Comparison of ENCODE assay signal across 31 cellular contexts in genomic region chr17:71484546-71484945, GRCh38.
"Had no signal": no experiment of that assay in that cellular context is flagged by ENCODE, and none has a peak within 500 bp of the region (broad histone marks: within the 10 kb centered on the region; RNA-seq: fewer than 3 reads in every experiment).

No MANE protein-coding gene starts in this region.

- H3K4me1 ChIP-seq: adrenal gland, ascending aorta, colonic mucosa, foreskin keratinocyte, gastrocnemius medialis, heart left ventricle had no signal

- H3K36me3 ChIP-seq: adrenal gland, ascending aorta, cardiac muscle cell, colonic mucosa, gastrocnemius medialis, heart left ventricle, WERI-Rb-1 had no signal

- H3K27me3 ChIP-seq: adrenal gland, ascending aorta, cardiac muscle cell, colonic mucosa, foreskin keratinocyte, gastrocnemius medialis had no signal

- H3K9me3 ChIP-seq: adrenal gland, ascending aorta, colonic mucosa, gastrocnemius medialis, heart left ventricle had no signal

- H3K4me3 Mint-ChIP-seq: activated B cell treated with CpG ODN at 0.5 μM for 24 hours; activated CD4-positive, alpha-beta memory T cell treated with anti-CD3 and anti-CD28 coated beads for 36 hours; activated CD4-positive, alpha-beta T cell treated with anti-CD3 and anti-CD28 coated beads, Interleukin-2, amount 10 ng/mL, durations not matched to agents 24 days and 14 days; activated CD8-positive, alpha-beta memory T cell treated with anti-CD3 and anti-CD28 coated beads, Interleukin-2, amount 10 ng/mL, durations not matched to agents 7 days and 5 days; activated CD8-positive, alpha-beta T cell treated with anti-CD3 and anti-CD28 coated beads, Interleukin-2, amount 10 ng/mL, durations not matched to agents 7 days and 5 days; activated naive CD4-positive, alpha-beta T cell treated with anti-CD3 and anti-CD28 coated beads for 36 hours; activated naive CD4-positive, alpha-beta T cell treated with anti-CD3 and anti-CD28 coated beads, Interleukin-2, amount 50 U/mL, for 24 hours; activated naive CD8-positive, alpha-beta T cell treated with anti-CD3 and anti-CD28 coated beads for 36 hours; activated naive CD8-positive, alpha-beta T cell treated with anti-CD3 and anti-CD28 coated beads, Interleukin-2, amount 50 U/mL, for 24 hours; activated T-helper 1 cell treated with anti-CD3 and anti-CD28 coated beads, Interleukin-12 subunit alpha, Interleukin-12 subunit beta, Interleukin-2, Interleukin-4 antibody, amounts not matched to agents 30 ng/mL and 10 ng/mL and 1 ng/mL, durations not matched to agents 14 hours and 24 hours and 36 hours; T-helper 17 cell; T-helper 2 cell treated with Interferon-gamma antibody and Interleukin-4, amounts not matched to agents 5 μg/mL and 100 μg/mL, for 36 hours had no signal

- H3K27me3 Mint-ChIP-seq: activated B cell treated with CpG ODN at 0.5 μM for 24 hours; activated CD4-positive, alpha-beta memory T cell treated with anti-CD3 and anti-CD28 coated beads for 36 hours; activated CD4-positive, alpha-beta T cell treated with anti-CD3 and anti-CD28 coated beads, Interleukin-2, amount 10 ng/mL, durations not matched to agents 24 days and 14 days; activated CD8-positive, alpha-beta memory T cell treated with anti-CD3 and anti-CD28 coated beads, Interleukin-2, amount 10 ng/mL, durations not matched to agents 7 days and 5 days; activated naive CD4-positive, alpha-beta T cell treated with anti-CD3 and anti-CD28 coated beads, Interleukin-2, amount 50 U/mL, for 24 hours; activated naive CD8-positive, alpha-beta T cell treated with anti-CD3 and anti-CD28 coated beads for 36 hours; activated naive CD8-positive, alpha-beta T cell treated with anti-CD3 and anti-CD28 coated beads, Interleukin-2, amount 50 U/mL, for 24 hours; T-helper 17 cell had no signal

- DNase-seq: activated B cell treated with CpG ODN at 0.5 μM for 24 hours; activated CD4-positive, alpha-beta memory T cell treated with anti-CD3 and anti-CD28 coated beads for 36 hours; activated CD4-positive, alpha-beta T cell treated with anti-CD3 and anti-CD28 coated beads, Interleukin-2, amount 10 ng/mL, durations not matched to agents 24 days and 14 days; activated CD8-positive, alpha-beta memory T cell treated with anti-CD3 and anti-CD28 coated beads, Interleukin-2, amount 10 ng/mL, durations not matched to agents 7 days and 5 days; activated CD8-positive, alpha-beta memory T cell treated with anti-CD3 and anti-CD28 coated beads, Interleukin-2, amount 50 U/mL, for 4 hours; activated CD8-positive, alpha-beta T cell treated with anti-CD3 and anti-CD28 coated beads, Interleukin-2, amount 10 ng/mL, durations not matched to agents 7 days and 5 days; activated effector memory CD4-positive, alpha-beta T cell treated with anti-CD3 and anti-CD28 coated beads, Interleukin-2, amount 50 U/mL, for 16 hours; activated naive CD4-positive, alpha-beta T cell treated with anti-CD3 and anti-CD28 coated beads for 36 hours; activated naive CD8-positive, alpha-beta T cell treated with anti-CD3 and anti-CD28 coated beads for 36 hours; activated naive CD8-positive, alpha-beta T cell treated with anti-CD3 and anti-CD28 coated beads, Interleukin-2, amount 50 U/mL, for 24 hours; activated T-cell treated with anti-CD3 and anti-CD28 coated beads, Interleukin-2, amount 50 U/mL, for 1 hour; activated T-cell treated with anti-CD3 and anti-CD28 coated beads, Interleukin-2, amount 50 U/mL, for 48 hours; adrenal gland; central memory CD4-positive, alpha-beta T cell; cerebellar nuclear complex; colonic mucosa; effector CD8-positive, alpha-beta T cell; foreskin keratinocyte; gastrocnemius medialis; glutamatergic neuron; heart left ventricle; T-helper 1 cell; T-helper 17 cell; T1000; WERI-Rb-1 had no signal

- H3K36me3 Mint-ChIP-seq: activated CD4-positive, alpha-beta memory T cell treated with anti-CD3 and anti-CD28 coated beads for 36 hours; activated CD8-positive, alpha-beta memory T cell treated with anti-CD3 and anti-CD28 coated beads, Interleukin-2, amount 10 ng/mL, durations not matched to agents 7 days and 5 days; activated naive CD4-positive, alpha-beta T cell treated with anti-CD3 and anti-CD28 coated beads, Interleukin-2, amount 50 U/mL, for 24 hours; activated naive CD8-positive, alpha-beta T cell treated with anti-CD3 and anti-CD28 coated beads for 36 hours had no signal

- H3K27ac ChIP-seq: adrenal gland, ascending aorta, cardiac muscle cell, colonic mucosa, foreskin keratinocyte, gastrocnemius medialis, heart left ventricle, WERI-Rb-1 had no signal

- H3K4me1 Mint-ChIP-seq: activated B cell treated with CpG ODN at 0.5 μM for 24 hours; activated CD4-positive, alpha-beta T cell treated with anti-CD3 and anti-CD28 coated beads, Interleukin-2, amount 10 ng/mL, durations not matched to agents 24 days and 14 days; activated CD8-positive, alpha-beta memory T cell treated with anti-CD3 and anti-CD28 coated beads, Interleukin-2, amount 10 ng/mL, durations not matched to agents 7 days and 5 days; activated naive CD4-positive, alpha-beta T cell treated with anti-CD3 and anti-CD28 coated beads, Interleukin-2, amount 50 U/mL, for 24 hours; activated naive CD8-positive, alpha-beta T cell treated with anti-CD3 and anti-CD28 coated beads for 36 hours; activated naive CD8-positive, alpha-beta T cell treated with anti-CD3 and anti-CD28 coated beads, Interleukin-2, amount 50 U/mL, for 24 hours; T-helper 17 cell had no signal

- H3K4me3 ChIP-seq: adrenal gland, ascending aorta, cardiac muscle cell, colonic mucosa, gastrocnemius medialis, heart left ventricle had no signal

- H3K27ac Mint-ChIP-seq: activated B cell treated with CpG ODN at 0.5 μM for 24 hours; activated CD4-positive, alpha-beta memory T cell treated with anti-CD3 and anti-CD28 coated beads for 36 hours; activated CD4-positive, alpha-beta T cell treated with anti-CD3 and anti-CD28 coated beads, Interleukin-2, amount 10 ng/mL, durations not matched to agents 24 days and 14 days; activated CD8-positive, alpha-beta memory T cell treated with anti-CD3 and anti-CD28 coated beads, Interleukin-2, amount 10 ng/mL, durations not matched to agents 7 days and 5 days; activated CD8-positive, alpha-beta T cell treated with anti-CD3 and anti-CD28 coated beads, Interleukin-2, amount 10 ng/mL, durations not matched to agents 7 days and 5 days; activated naive CD4-positive, alpha-beta T cell treated with anti-CD3 and anti-CD28 coated beads for 36 hours; activated naive CD4-positive, alpha-beta T cell treated with anti-CD3 and anti-CD28 coated beads, Interleukin-2, amount 50 U/mL, for 24 hours; activated naive CD8-positive, alpha-beta T cell treated with anti-CD3 and anti-CD28 coated beads for 36 hours; activated naive CD8-positive, alpha-beta T cell treated with anti-CD3 and anti-CD28 coated beads, Interleukin-2, amount 50 U/mL, for 24 hours; activated T-helper 1 cell treated with anti-CD3 and anti-CD28 coated beads, Interleukin-12 subunit alpha, Interleukin-12 subunit beta, Interleukin-2, Interleukin-4 antibody, amounts not matched to agents 30 ng/mL and 10 ng/mL and 1 ng/mL, durations not matched to agents 14 hours and 24 hours and 36 hours; activated T-helper 2 cell treated with anti-CD3 and anti-CD28 coated beads, Interferon-gamma antibody, Interleukin-2, Interleukin-4, amounts not matched to agents 10 μg/mL and 5 μg/mL and 100 μg/mL, durations not matched to agents 14 hours and 24 hours and 36 hours; T-helper 17 cell; T-helper 2 cell treated with Interferon-gamma antibody and Interleukin-4, amounts not matched to agents 5 μg/mL and 100 μg/mL, for 36 hours had no signal

- H3K9me3 Mint-ChIP-seq: activated B cell treated with CpG ODN at 0.5 μM for 24 hours; activated naive CD4-positive, alpha-beta T cell treated with anti-CD3 and anti-CD28 coated beads, Interleukin-2, amount 50 U/mL, for 24 hours; activated naive CD8-positive, alpha-beta T cell treated with anti-CD3 and anti-CD28 coated beads, Interleukin-2, amount 50 U/mL, for 24 hours; activated T-helper 1 cell treated with anti-CD3 and anti-CD28 coated beads, Interleukin-12 subunit alpha, Interleukin-12 subunit beta, Interleukin-2, Interleukin-4 antibody, amounts not matched to agents 30 ng/mL and 10 ng/mL and 1 ng/mL, durations not matched to agents 14 hours and 24 hours and 36 hours had no signal
